12 cellular contexts compared by ENCODE assay signal in the genomic region with DNA sequence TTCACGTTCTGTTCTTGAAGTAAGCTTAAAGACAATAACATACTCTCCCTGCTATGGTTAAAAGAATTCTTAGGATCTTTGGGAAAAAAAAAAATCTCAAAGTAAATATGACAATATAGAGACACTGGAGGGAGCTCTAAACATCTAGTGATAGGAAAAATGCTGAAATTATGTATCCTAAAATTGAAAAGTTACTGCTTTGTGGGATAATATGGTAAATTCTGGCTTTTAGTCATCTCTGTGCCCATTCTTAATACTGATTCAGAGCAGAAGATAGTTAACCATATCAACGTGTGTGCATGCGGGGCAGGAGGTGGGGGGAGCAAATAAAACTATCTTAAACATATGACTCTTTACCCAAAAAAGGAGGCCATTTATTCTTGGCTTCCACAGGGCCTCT.
DNase-seq lines count a peak whose midpoint lies in the region; ATAC-seq and TF ChIP-seq lines count a peak whose summit lies in the region.
"Had no signal": no experiment of that assay in that cellular context is flagged by ENCODE, and none has a peak within 500 bp of the region (broad histone marks: within the 10 kb centered on the region; RNA-seq: fewer than 3 reads in every experiment).

No MANE protein-coding gene starts in this region.

- ATAC-seq in psoas muscle, result no peak
- ATAC-seq: esophagus mucosa had no signal

- H3K27me3 ChIP-seq in psoas muscle (ENCODE audit: insufficient read depth in 3 of 3, low read length in 2 of 3), result no peaks in the 10 kb centered on the region
- H3K27me3 ChIP-seq: suprapubic skin had no signal

- peak; percentile 13 for DNase-seq in EL
- peak; percentile 31 for DNase-seq in choroid plexus epithelial cell (ENCODE audit: low read depth)
- DNase-seq in psoas muscle, result no peak
- no peak for DNase-seq in NCI-H748 (lab: John Stamatoyannopoulos, UW; ENCODE audit: unreplicated experiment)
- DNase-seq in NCI-H226, result no peak
- DNase-seq in stimulated activated CD4-positive, alpha-beta T cell treated with anti-CD3 and anti-CD28 coated beads, Interleukin-2, amount 100 ng/mL, for 48 hours, result no peak
- DNase-seq: activated CD4-positive, alpha-beta T cell treated with anti-CD3 and anti-CD28 coated beads, Interleukin-2, amount 10 ng/mL, durations not matched to agents 7 days and 5 days; kidney; NCI-H510A treated with DMSO at 0.1 percent for 48 hours had no signal

- no peak overlapping the region for H3K4me3 ChIP-seq in choroid plexus epithelial cell (ENCODE audit: low read depth, low read length)
- H3K4me3 ChIP-seq in psoas muscle, result no peak overlapping the region
- H3K4me3 ChIP-seq: suprapubic skin had no signal

- TF ChIP-seq CTCF in LNCAP (IDR thresholded peaks at IDR 0.05), result peak; percentile 31; the same call in 1 of the 2 replicates
- no peak for TF ChIP-seq CTCF in choroid plexus epithelial cell (conservative IDR thresholded peaks at IDR 0.05; ENCODE audit: low read depth, low read length)
- TF ChIP-seq CTCF in psoas muscle (IDR thresholded peaks at IDR 0.05), result peak; percentile 9

- H3K27ac ChIP-seq in psoas muscle, result no peak overlapping the region
- H3K27ac ChIP-seq: suprapubic skin had no signal

- intact Hi-C loops in psoas muscle (cut with DNase I), result no loop called here

- no peaks in the 10 kb centered on the region for H3K36me3 ChIP-seq in psoas muscle (ENCODE audit: insufficient read depth in 1 of 2, low read depth in 1 of 2)
- H3K36me3 ChIP-seq: suprapubic skin had no signal

- peaks cover 4% of the 10 kb centered on the region for H3K4me1 ChIP-seq in psoas muscle

- no peaks in the 10 kb centered on the region for H3K9me3 ChIP-seq in psoas muscle
- H3K9me3 ChIP-seq: suprapubic skin had no signal

- WGBS in psoas muscle, 3 donors, result 84 to 89% (median 85%) methylated on average over 3 of the region's 3 CpGs

Comparison
In these comparisons a context has a peak if more than half of its experiments do, and no peak if none do; other contexts are left out.
1. DNase-seq: peak in EL (single experiment) and choroid plexus epithelial cell (single experiment); none in psoas muscle (0 of 2), NCI-H748 (single experiment), NCI-H226 (single experiment) and stimulated activated CD4-positive, alpha-beta T cell treated with anti-CD3 and anti-CD28 coated beads, Interleukin-2, amount 100 ng/mL, for 48 hours (0 of 2).